Comparison of ENCODE assay signal across 17 cellular contexts in the genomic region with DNA sequence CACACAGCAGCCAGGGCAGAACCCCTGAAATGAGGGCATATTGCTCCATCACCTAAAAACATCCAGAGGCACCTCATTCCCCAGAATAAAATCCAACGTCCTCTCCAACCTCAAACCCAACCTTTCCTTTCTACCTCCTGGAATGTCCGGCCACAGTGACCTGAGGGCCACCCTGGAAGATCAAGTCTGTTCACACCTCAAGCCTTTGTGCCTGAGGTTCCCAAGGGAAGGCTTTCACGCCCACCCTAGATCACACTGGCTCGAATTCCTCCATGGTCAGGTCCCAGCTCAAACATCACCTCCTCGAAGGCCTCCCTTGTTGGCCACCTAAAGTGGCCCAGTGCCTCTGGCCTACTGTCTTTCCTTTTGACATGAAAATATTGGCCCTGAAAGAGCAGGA.
"Had no signal": no experiment of that assay in that cellular context is flagged by ENCODE, and none has a peak within 500 bp of the region (broad histone marks: within the 10 kb centered on the region; RNA-seq: fewer than 3 reads in every experiment).

No MANE protein-coding gene starts in this region.

- H3K27ac ChIP-seq: epithelial cell of prostate, gastroesophageal sphincter, left lung, sigmoid colon, suprapubic skin, upper lobe of right lung had no signal

- H3K27ac Mint-ChIP-seq: nephron had no signal

- DNase-seq: activated CD4-positive, alpha-beta T cell treated with anti-CD3 and anti-CD28 coated beads, Interleukin-2, amount 50 U/mL, for 48 hours; activated naive CD4-positive, alpha-beta T cell treated with Interleukin-2 at 50 U/mL for 16 hours; caudate nucleus; cortex of kidney; effector memory CD4-positive, alpha-beta T cell; left lung; mesenchymal stem cell; sigmoid colon; stimulated activated CD4-positive, alpha-beta T cell treated with anti-CD3 and anti-CD28 coated beads, Interleukin-2, amount 100 ng/mL, for 24 hours; stimulated activated naive CD8-positive, alpha-beta T cell treated with anti-CD3 and anti-CD28 coated beads, Interleukin-15, Interleukin-2, amounts not matched to agents 100 U/mL and 50 U/mL, for 24 hours; T-helper 2 cell; upper lobe of right lung had no signal

- ATAC-seq: activated CD4-positive, CD25-positive, alpha-beta regulatory T cell treated with anti-CD3 and anti-CD28 coated beads, Interleukin-2, amount 50 U/mL, for 24 hours; gastroesophageal sphincter; left lung; stimulated activated naive CD8-positive, alpha-beta T cell treated with anti-CD3 and anti-CD28 coated beads, Interleukin-15, Interleukin-2, amounts not matched to agents 100 U/mL and 50 U/mL, for 24 hours; upper lobe of right lung had no signal

- H3K27me3 ChIP-seq: gastroesophageal sphincter, left lung, sigmoid colon, suprapubic skin, upper lobe of right lung had no signal

- H3K4me3 Mint-ChIP-seq: nephron had no signal

- H3K9me3 Mint-ChIP-seq: nephron had no signal

- H3K9me3 ChIP-seq: gastroesophageal sphincter, left lung, sigmoid colon, suprapubic skin, upper lobe of right lung had no signal

- H3K4me3 ChIP-seq: gastroesophageal sphincter, left lung, sigmoid colon, suprapubic skin, upper lobe of right lung had no signal

- H3K4me1 ChIP-seq: upper lobe of right lung had no signal
